ENCODE assay signal across 25 cellular contexts in genomic region chr9:2523601-2524000, GRCh38.
"Had no signal": no experiment of that assay in that cellular context is flagged by ENCODE, and none has a peak within 500 bp of the region (broad histone marks: within the 10 kb centered on the region; RNA-seq: fewer than 3 reads in every experiment).

No MANE protein-coding gene starts in this region.

- H3K9me3 ChIP-seq: neutrophil, thoracic aorta, upper lobe of left lung, vagina had no signal

- H2AFZ ChIP-seq: hepatocyte, parathyroid adenoma had no signal

- H3K27ac Mint-ChIP-seq: mesothelial cell of epicardium; naive B cell; natural killer cell; stimulated activated effector memory CD8-positive, alpha-beta T cell treated with anti-CD3 and anti-CD28 coated beads, Interleukin-12 subunit alpha, Interleukin-12 subunit beta, amount 100 ng/mL, for 72 hours; stimulated activated naive CD8-positive, alpha-beta T cell treated with anti-CD3 and anti-CD28 coated beads, Interleukin-15, Interleukin-2, amounts not matched to agents 100 ng/mL and 50 ng/mL, for 24 hours had no signal

- H3K79me2 ChIP-seq: hepatocyte, parathyroid adenoma had no signal

- H3K4me3 ChIP-seq: heart right ventricle, hepatocyte, left ventricle myocardium inferior, lung, spleen, suprapubic skin, thoracic aorta, tibial artery, upper lobe of left lung, vagina had no signal

- H3K36me3 ChIP-seq: left ventricle myocardium inferior, neutrophil, spleen, suprapubic skin, thoracic aorta, tibial artery, upper lobe of left lung, vagina had no signal

- H3K36me3 Mint-ChIP-seq: natural killer cell; stimulated activated effector memory CD8-positive, alpha-beta T cell treated with anti-CD3 and anti-CD28 coated beads, Interleukin-12 subunit alpha, Interleukin-12 subunit beta, amount 100 ng/mL, for 72 hours had no signal

- H3K4me1 Mint-ChIP-seq: mesothelial cell of epicardium; naive B cell; natural killer cell; stimulated activated effector memory CD8-positive, alpha-beta T cell treated with anti-CD3 and anti-CD28 coated beads, Interleukin-12 subunit alpha, Interleukin-12 subunit beta, amount 100 ng/mL, for 72 hours had no signal

- H3K4me3 Mint-ChIP-seq: mesothelial cell of epicardium; naive B cell; natural killer cell; stimulated activated effector memory CD8-positive, alpha-beta T cell treated with anti-CD3 and anti-CD28 coated beads, Interleukin-12 subunit alpha, Interleukin-12 subunit beta, amount 100 ng/mL, for 72 hours; stimulated activated naive CD8-positive, alpha-beta T cell treated with anti-CD3 and anti-CD28 coated beads, Interleukin-15, Interleukin-2, amounts not matched to agents 100 ng/mL and 50 ng/mL, for 24 hours had no signal

- DNase-seq: heart right ventricle; islet precursor cell; left ventricle myocardium inferior; mesendoderm; naive B cell; natural killer cell; occipital lobe; right cardiac atrium; small intestine; spleen; stimulated activated CD4-positive, alpha-beta T cell treated with anti-CD3 and anti-CD28 coated beads, Interleukin-4, amount 100 ng/mL, for 24 hours; stimulated activated naive CD4-positive, alpha-beta T cell; tibial artery; upper lobe of left lung had no signal

- ATAC-seq: heart right ventricle; natural killer cell; right cardiac atrium; sciatic nerve; stimulated activated effector memory CD8-positive, alpha-beta T cell treated with anti-CD3 and anti-CD28 coated beads, Interleukin-12 subunit alpha, Interleukin-12 subunit beta, amount 100 ng/mL, for 72 hours had no signal

- H3K4me2 ChIP-seq: hepatocyte had no signal

- H3K27me3 ChIP-seq: heart right ventricle, hepatocyte, neutrophil, suprapubic skin, tibial artery, upper lobe of left lung, vagina had no signal

- H3K27ac ChIP-seq: heart right ventricle, hepatocyte, left ventricle myocardium inferior, neutrophil, parathyroid adenoma, spleen, suprapubic skin, thoracic aorta, tibial artery, upper lobe of left lung, vagina had no signal

- H3K9ac ChIP-seq: parathyroid adenoma had no signal

- H3K4me1 ChIP-seq: left ventricle myocardium inferior, parathyroid adenoma, spleen, suprapubic skin, tibial artery, upper lobe of left lung, vagina had no signal
